1 cellular context compared by ENCODE assay signal in genomic region chr10:96656839-96657238, GRCh38.
TF ChIP-seq lines count a peak whose summit lies in the region.

No MANE protein-coding gene starts in this region.

TF ChIP-seq in HepG2, 621 proteins besides CTCF, POLR2A, EP300 and RAD21 (continued from another document):
- TF ChIP-seq ZNF501 (CRISPR knock-in tag; IDR thresholded peaks at IDR 0.05) (no peak), ZNF264 (CRISPR knock-in tag; IDR thresholded peaks at IDR 0.05) (no peak), USF2 (IDR thresholded peaks at IDR 0.05; ENCODE audit: low read depth, low read length) (no peak), USF2 (CRISPR knock-in tag; IDR thresholded peaks at IDR 0.05; ENCODE audit: borderline replicate concordance) (no peak), ZBTB42 (CRISPR knock-in tag; IDR thresholded peaks at IDR 0.05) (no peak), ZNF724P (CRISPR knock-in tag; IDR thresholded peaks at IDR 0.05; ENCODE audit: borderline replicate concordance) (no peak)
